8 cellular contexts compared by ENCODE assay signal in genomic region chr22:41382098-41382578, GRCh38. TPM values are rescaled to one million over a fixed set of nuclear protein-coding genes. Genes with fewer than 3 reads are reported as not detected.
A peak's percentile ranks its signal among the peaks of the same experiment; 100 is the strongest.
DNase-seq lines count a peak whose midpoint lies in the region; TF ChIP-seq lines count a peak whose summit lies in the region.

No MANE protein-coding gene starts in this region.

- H3K79me1 ChIP-seq in H9 (ENCODE audit: insufficient read depth, low read depth, low read length, poor library complexity, severe bottlenecking) = no peaks in the 10 kb centered on the region

- no peaks in the 10 kb centered on the region for H3K9me3 ChIP-seq in H9 (ENCODE audit: control insufficient read depth, low read depth, low read length)

- no peaks in the 10 kb centered on the region for H4K20me1 ChIP-seq in H9 (ENCODE audit: control insufficient read depth, insufficient read depth, insufficient read length)

- no peak overlapping the region for H3T11ph ChIP-seq in H9 (ENCODE audit: low read length)

- no peak overlapping the region for H3K9ac ChIP-seq in H9 (ENCODE audit: extremely low read depth, insufficient read length, low read length)

- no peaks in the 10 kb centered on the region for H3K27me3 ChIP-seq in H9 (ENCODE audit: insufficient read depth, low read length)

- no peak overlapping the region for H3K4ac ChIP-seq in H9 (ENCODE audit: low read depth, low read length)

- peak overlapping the region; percentile 92 for H3K4me2 ChIP-seq in H9 (ENCODE audit: insufficient read depth, insufficient read length, low read length)

- H3K27me3 Mint-ChIP-seq in H9 (ENCODE audit: low read depth) = peaks cover 1% of the 10 kb centered on the region

- H3K23ac ChIP-seq in H9 (ENCODE audit: insufficient read length, low read depth, low read length) = no peak overlapping the region

- H3K4me1 Mint-ChIP-seq in H9 = peaks cover 24 to 25% of the 10 kb centered on the region in 2 experiments

- no peak overlapping the region for H4K5ac ChIP-seq in H9 (ENCODE audit: insufficient read length, low read depth, low read length)

- H3K4me1 ChIP-seq in H9 (ENCODE audit: insufficient read depth, low read length) = no peaks in the 10 kb centered on the region

- no peak overlapping the region for H3K27ac ChIP-seq in H9 (ENCODE audit: insufficient read length, low read depth, low read length)

- no peak overlapping the region for H2BK15ac ChIP-seq in H9 (ENCODE audit: low read depth, low read length)

- H4K8ac ChIP-seq in H9 (replicated peaks; ENCODE audit: insufficient read length, low read depth, low read length) = no peak overlapping the region

- TF ChIP-seq CTCF in GM12865 (IDR thresholded peaks at IDR 0.05; ENCODE audit: insufficient read depth, low read depth, low read length, missing control alignments) = no peak
- TF ChIP-seq CTCF in H9 (conservative IDR thresholded peaks at IDR 0.05) = no peak
- no peak for TF ChIP-seq CTCF in NB4 (IDR thresholded peaks at IDR 0.05; ENCODE audit: low read depth, low read length)
- no peak for TF ChIP-seq CTCF in epithelial cell of esophagus (IDR thresholded peaks at IDR 0.05; ENCODE audit: insufficient read depth, low read depth, low read length, missing control alignments)

- H2AK5ac ChIP-seq in H9 (ENCODE audit: insufficient read length, low read length) = no peak overlapping the region

- H3K9me3 Mint-ChIP-seq in H9 = no peaks in the 10 kb centered on the region; a peak in 1 of 5 replicates

- no CpG with 5 or more reads among the region's 35 CpGs for WGBS in H9 (ENCODE audit: extremely low coverage, insufficient read length, low lambda C conversion rate)

- no peak overlapping the region for H2BK120ac ChIP-seq in H9 (ENCODE audit: low read depth, low read length, poor library complexity, severe bottlenecking)

- peak overlapping the region in 1 of 3 experiments; percentile 64; a peak in 2 of 7 replicates for H3K27ac Mint-ChIP-seq in H9

- no peak overlapping the region for H3K56ac ChIP-seq in H9 (ENCODE audit: insufficient read length, low read depth, low read length)

- no peak for TF ChIP-seq POLR2A in NB4 (IDR thresholded peaks at IDR 0.05; ENCODE audit: extremely low read depth, insufficient read length)

- no peak overlapping the region for H2AFZ ChIP-seq in H9 (ENCODE audit: low read length)

- no peak overlapping the region for H2BK12ac ChIP-seq in H9 (ENCODE audit: insufficient read length, low read depth, low read length)

- H2BK5ac ChIP-seq in H9 (ENCODE audit: insufficient read length, low read length) = no peak overlapping the region

- H3K14ac ChIP-seq in H9 (ENCODE audit: insufficient read depth, low read length) = no peak overlapping the region; the same call in 1 of the 2 replicates

- H2BK20ac ChIP-seq in H9 (ENCODE audit: low read depth, low read length, poor library complexity, severe bottlenecking) = no peak overlapping the region

- peak overlapping the region; percentile 86 for H3K18ac ChIP-seq in H9 (ENCODE audit: insufficient read length, low read depth, low read length)

- no peak overlapping the region for H4K91ac ChIP-seq in H9 (ENCODE audit: insufficient read length, low read depth, low read length)

- peak overlapping the region; percentile 78 to 90 for H3K4me3 Mint-ChIP-seq in H9

- peaks cover 0 to 2% (median 0%) of the 10 kb centered on the region in 3 experiments; a peak in 1 of 7 replicates for H3K36me3 Mint-ChIP-seq in H9 (ENCODE audit: insufficient read depth in 1 of 3, low read depth in 3 of 3)

- H3K4me3 ChIP-seq in GM12865 (ENCODE audit: low read depth, low read length) = peak overlapping the region; percentile 48
- peak overlapping the region; percentile 28 for H3K4me3 ChIP-seq in NB4 (ENCODE audit: low read depth, low read length)
- H3K4me3 ChIP-seq in epithelial cell of esophagus (ENCODE audit: low read length) = peak overlapping the region; percentile 75

- H3K23me2 ChIP-seq in H9 (ENCODE audit: insufficient read length, low read depth, low read length, poor library complexity, severe bottlenecking) = peaks cover 12% of the 10 kb centered on the region

- H3K79me2 ChIP-seq in H9 (ENCODE audit: insufficient read depth, low read length) = no peaks in the 10 kb centered on the region

- peak; percentile 76 for DNase-seq in GM12865 (ENCODE audit: low read depth)
- no peak for DNase-seq in H9
- DNase-seq in NB4 (ENCODE audit: low read depth) = no peak
- peak; percentile 48 for DNase-seq in activated T-cell treated with anti-CD3 and anti-CD28 coated beads for 1 hour (ENCODE audit: low read depth)
- peak; percentile 30 for DNase-seq in epithelial cell of esophagus (ENCODE audit: low read depth)
- DNase-seq in mucosa of gallbladder (ENCODE audit: low spot score) = peak; percentile 49
- DNase-seq in stimulated activated CD8-positive, alpha-beta memory T cell treated with anti-CD3 and anti-CD28 coated beads, Interleukin-7, amount 100 ng/mL, for 1 hour (ENCODE audit: low read depth in 2 of 2) = peak; percentile 14 to 25
- no peak for DNase-seq in NCI-H510A treated with DMSO at 0.1 percent for 48 hours (lab: John Stamatoyannopoulos, UW)

RNA-seq across cellular contexts. Expression of gene TEF, which starts 0.4 kb away (rescaled TPM):
- 17.7 and 17.9 TPM in 2 replicates for total RNA-seq in H9 (2021)
- total RNA-seq in mucosa of gallbladder = 28.4 TPM

Comparison
In these comparisons a context has a peak if more than half of its experiments do, and no peak if none do; other contexts are left out.
1. DNase-seq: peak in GM12865 (single experiment), activated T-cell treated with anti-CD3 and anti-CD28 coated beads for 1 hour (single experiment), epithelial cell of esophagus (single experiment), mucosa of gallbladder (single experiment) and stimulated activated CD8-positive, alpha-beta memory T cell treated with anti-CD3 and anti-CD28 coated beads, Interleukin-7, amount 100 ng/mL, for 1 hour (2 of 2); none in H9 (single experiment), NB4 (single experiment) and NCI-H510A treated with DMSO at 0.1 percent for 48 hours (single experiment).
2. Peak in every context shown above with its lines, with median percentiles within 50 percentile points of each other: H3K4me3 ChIP-seq.